ENCODE assay signal across 17 cellular contexts in genomic region chr3:194931366-194931765, GRCh38.
A peak's percentile ranks its signal among the peaks of the same experiment; 100 is the strongest.
DNase-seq lines count a peak whose midpoint lies in the region; ATAC-seq, FAIRE-seq and TF ChIP-seq lines count a peak whose summit lies in the region.
"Had no signal": no experiment of that assay in that cellular context is flagged by ENCODE, and none has a peak within 500 bp of the region (broad histone marks: within the 10 kb centered on the region; RNA-seq: fewer than 3 reads in every experiment).

No MANE protein-coding gene starts in this region.

- no peak for FAIRE-seq in astrocyte (lab: Jason Lieb, UNC)

- in situ Hi-C loops in GM23248 (cut with MboI), result no loop called here
- in situ Hi-C loops in gastrocnemius medialis (cut with MboI; ENCODE audit: low sequenced_read_pairs in 4 of 4), result no loop called here

- peaks cover 36% of the 10 kb centered on the region for H3K4me1 ChIP-seq in GM23248 (ENCODE audit: insufficient read depth)
- peaks cover 28% of the 10 kb centered on the region for H3K4me1 ChIP-seq in astrocyte (ENCODE audit: insufficient read depth, low read length)
- peaks cover 12% of the 10 kb centered on the region for H3K4me1 ChIP-seq in right cardiac atrium (ENCODE audit: control insufficient read depth, insufficient read depth, low read length)
- H3K4me1 ChIP-seq in gastrocnemius medialis, result peaks cover 25 to 43% of the 10 kb centered on the region in 2 donors
- peaks cover 14% of the 10 kb centered on the region; the same call in 1 of the 2 replicates for H3K4me1 ChIP-seq in Caco-2

- H2AFZ ChIP-seq in GM23248 (no peak overlapping the region), astrocyte (ENCODE audit: low read depth, low read length) (no peak overlapping the region)

- no peak for TF ChIP-seq POLR2A in gastrocnemius medialis (IDR thresholded peaks at IDR 0.05)

- H3K9ac ChIP-seq in GM23248 (no peak overlapping the region), astrocyte (ENCODE audit: low read length) (no peak overlapping the region)

- intact Hi-C loops in right cardiac atrium (cut with DNase I), result no loop called here
- intact Hi-C loops in gastrocnemius medialis (cut with DNase I; ENCODE audit: low total_unique reads), result no loop called here
- intact Hi-C loops in Caco-2 (cut with micrococcal nuclease; ENCODE audit: unreplicated experiment), result no loop called here

- H3K4me3 Mint-ChIP-seq in astrocyte (ENCODE audit: unreplicated experiment) (no peak overlapping the region), Caco-2 (ENCODE audit: unreplicated experiment) (no peak overlapping the region)
- H3K4me3 Mint-ChIP-seq: activated CD8-positive, alpha-beta T cell treated with anti-CD3 and anti-CD28 coated beads for 36 hours; T-helper 1 cell treated with Interleukin-12 subunit alpha and Interleukin-12 subunit beta and Interleukin-4 antibody, amounts not matched to agents 30 μg/mL and 1 μg/mL, for 36 hours; WTC11 had no signal

- H4K20me1 ChIP-seq in GM23248 (ENCODE audit: insufficient read depth) (no peaks in the 10 kb centered on the region), astrocyte (ENCODE audit: insufficient read depth, low read length) (no peaks in the 10 kb centered on the region)

- H3K36me3 Mint-ChIP-seq in astrocyte (ENCODE audit: low read depth, unreplicated experiment), result peaks cover 2% of the 10 kb centered on the region
- no peaks in the 10 kb centered on the region for H3K36me3 Mint-ChIP-seq in Caco-2 (ENCODE audit: insufficient read depth, unreplicated experiment)

- WGBS in GM23248 (ENCODE audit: low coverage in 1 of 2, low lambda C conversion rate in 2 of 2, missing lambda C conversion rate in 2 of 2), 2 experiments, result 36 to 43% methylated on average over 4 of the region's 4 CpGs
- WGBS in right cardiac atrium, result 47% methylated on average over 4 of the region's 4 CpGs

- H3K9me3 Mint-ChIP-seq in astrocyte (ENCODE audit: unreplicated experiment), result peaks cover 17% of the 10 kb centered on the region
- no peaks in the 10 kb centered on the region for H3K9me3 Mint-ChIP-seq in Caco-2 (ENCODE audit: unreplicated experiment)
- H3K9me3 Mint-ChIP-seq: activated CD8-positive, alpha-beta T cell treated with anti-CD3 and anti-CD28 coated beads for 36 hours; T-helper 1 cell treated with Interleukin-12 subunit alpha and Interleukin-12 subunit beta and Interleukin-4 antibody, amounts not matched to agents 30 μg/mL and 1 μg/mL, for 36 hours had no signal

- H3K9me3 ChIP-seq in GM23248 (ENCODE audit: low read depth) (no peaks in the 10 kb centered on the region), astrocyte (ENCODE audit: insufficient read depth, low read depth, low read length) (no peaks in the 10 kb centered on the region), right cardiac atrium (ENCODE audit: control insufficient read depth, low read length) (no peaks in the 10 kb centered on the region), gastrocnemius medialis (no peaks in the 10 kb centered on the region), Caco-2 (no peaks in the 10 kb centered on the region; the same call in 1 of the 2 replicates)

- POLR2A ChIA-PET in Caco-2 (lab: Charles Lee), result no interaction called here

- H3K27me3 Mint-ChIP-seq in astrocyte (ENCODE audit: low read depth, unreplicated experiment) (no peaks in the 10 kb centered on the region), Caco-2 (ENCODE audit: insufficient read depth, unreplicated experiment) (no peaks in the 10 kb centered on the region)

- no peak for DNase-seq in GM23248
- DNase-seq in astrocyte (ENCODE audit: low read depth), result peak; percentile 25
- no peak for DNase-seq in right cardiac atrium
- no peak for DNase-seq in gastrocnemius medialis
- DNase-seq in Caco-2, result no peak
- DNase-seq in stimulated activated CD4-positive, alpha-beta T cell treated with anti-CD3 and anti-CD28 coated beads, Interleukin-4, amount 100 ng/mL, for 24 hours, result no peak
- DNase-seq: activated CD8-positive, alpha-beta T cell treated with anti-CD3 and anti-CD28 coated beads for 36 hours; AML-193; effector CD8-positive, alpha-beta T cell; GDM1; left colon; naive B cell; NCI-H1436 had no signal

- ATAC-seq in right cardiac atrium, result peak in 1 of 2 donors; percentile 17
- ATAC-seq in gastrocnemius medialis, result no peak
- no peak for ATAC-seq in HG03108 (IDR thresholded peaks at IDR 0.05; ENCODE audit: unreplicated experiment)
- no peak for ATAC-seq in GM19452 (IDR thresholded peaks at IDR 0.05; ENCODE audit: unreplicated experiment)
- ATAC-seq: activated CD8-positive, alpha-beta T cell treated with anti-CD3 and anti-CD28 coated beads for 36 hours; left colon; WTC11 had no signal

- H3K4me1 Mint-ChIP-seq in astrocyte (ENCODE audit: low read depth, unreplicated experiment) (peaks cover 37% of the 10 kb centered on the region), Caco-2 (ENCODE audit: low read depth, unreplicated experiment) (no peaks in the 10 kb centered on the region)

- no peaks in the 10 kb centered on the region for H3K9me2 ChIP-seq in GM23248 (ENCODE audit: insufficient read depth)

- H3K79me2 ChIP-seq in GM23248 (ENCODE audit: insufficient read depth), result no peaks in the 10 kb centered on the region
- no peaks in the 10 kb centered on the region for H3K79me2 ChIP-seq in astrocyte (ENCODE audit: insufficient read depth, low read length)

- H3K36me3 ChIP-seq in GM23248 (ENCODE audit: low read depth) (no peaks in the 10 kb centered on the region), astrocyte (ENCODE audit: insufficient read depth, low read length) (no peaks in the 10 kb centered on the region), gastrocnemius medialis (no peaks in the 10 kb centered on the region), Caco-2 (ENCODE audit: control insufficient read depth, insufficient read depth, low read length) (no peaks in the 10 kb centered on the region)

- H3K27me3 ChIP-seq in GM23248 (replicated peaks; ENCODE audit: insufficient read depth) (no peaks in the 10 kb centered on the region), astrocyte (ENCODE audit: insufficient read depth, low read length) (no peaks in the 10 kb centered on the region), right cardiac atrium (ENCODE audit: control insufficient read depth, insufficient read depth) (no peaks in the 10 kb centered on the region), gastrocnemius medialis (no peaks in the 10 kb centered on the region), Caco-2 (replicated peaks; ENCODE audit: control insufficient read depth, insufficient read depth, low read length) (no peaks in the 10 kb centered on the region)

- peaks cover 26% of the 10 kb centered on the region for H3F3A ChIP-seq in GM23248 (ENCODE audit: insufficient read depth)

- H3K27ac Mint-ChIP-seq in astrocyte (ENCODE audit: unreplicated experiment) (peak overlapping the region; percentile 38), Caco-2 (ENCODE audit: unreplicated experiment) (no peak overlapping the region)
- H3K27ac Mint-ChIP-seq: activated CD8-positive, alpha-beta T cell treated with anti-CD3 and anti-CD28 coated beads for 36 hours; T-helper 1 cell treated with Interleukin-12 subunit alpha and Interleukin-12 subunit beta and Interleukin-4 antibody, amounts not matched to agents 30 μg/mL and 1 μg/mL, for 36 hours; WTC11 had no signal

- TF ChIP-seq CTCF in astrocyte (IDR thresholded peaks at IDR 0.05; ENCODE audit: insufficient read depth, low read depth, low read length), result no peak
- no peak for TF ChIP-seq CTCF in gastrocnemius medialis (IDR thresholded peaks at IDR 0.05 in 4 of 5, conservative IDR thresholded peaks at IDR 0.05 in 1 of 5)
- no peak for TF ChIP-seq CTCF in Caco-2 (IDR thresholded peaks at IDR 0.05; ENCODE audit: insufficient read depth in 1 of 2, low read depth in 1 of 2, low read length in 1 of 2, severe bottlenecking in 1 of 2, unreplicated experiment in 1 of 2)

- H3K27ac ChIP-seq in GM23248 (peak overlapping the region; percentile 35), astrocyte (ENCODE audit: low read depth, low read length) (no peak overlapping the region), right cardiac atrium (ENCODE audit: low read length) (peak overlapping the region; percentile 73), gastrocnemius medialis (peak overlapping the region; percentile 39 to 71 (median 63))

- BruUV-seq in Caco-2 (replicated peaks; lab: Mats Ljungman, UMichigan), result no TSS peak

- H3K4me2 ChIP-seq in GM23248 (ENCODE audit: unreplicated experiment) (no peak overlapping the region), astrocyte (ENCODE audit: low read length) (peak overlapping the region; percentile 38)

- H3K4me3 ChIP-seq in GM23248 (no peak overlapping the region), astrocyte (ENCODE audit: insufficient read depth, low read depth, low read length) (no peak overlapping the region), right cardiac atrium (ENCODE audit: low read length) (no peak overlapping the region), gastrocnemius medialis (no peak overlapping the region), Caco-2 (ENCODE audit: low read depth, low read length) (no peak overlapping the region)

- CTCF ChIA-PET in Caco-2 (lab: Charles Lee), result no interaction called here
